In the genomic region with DNA sequence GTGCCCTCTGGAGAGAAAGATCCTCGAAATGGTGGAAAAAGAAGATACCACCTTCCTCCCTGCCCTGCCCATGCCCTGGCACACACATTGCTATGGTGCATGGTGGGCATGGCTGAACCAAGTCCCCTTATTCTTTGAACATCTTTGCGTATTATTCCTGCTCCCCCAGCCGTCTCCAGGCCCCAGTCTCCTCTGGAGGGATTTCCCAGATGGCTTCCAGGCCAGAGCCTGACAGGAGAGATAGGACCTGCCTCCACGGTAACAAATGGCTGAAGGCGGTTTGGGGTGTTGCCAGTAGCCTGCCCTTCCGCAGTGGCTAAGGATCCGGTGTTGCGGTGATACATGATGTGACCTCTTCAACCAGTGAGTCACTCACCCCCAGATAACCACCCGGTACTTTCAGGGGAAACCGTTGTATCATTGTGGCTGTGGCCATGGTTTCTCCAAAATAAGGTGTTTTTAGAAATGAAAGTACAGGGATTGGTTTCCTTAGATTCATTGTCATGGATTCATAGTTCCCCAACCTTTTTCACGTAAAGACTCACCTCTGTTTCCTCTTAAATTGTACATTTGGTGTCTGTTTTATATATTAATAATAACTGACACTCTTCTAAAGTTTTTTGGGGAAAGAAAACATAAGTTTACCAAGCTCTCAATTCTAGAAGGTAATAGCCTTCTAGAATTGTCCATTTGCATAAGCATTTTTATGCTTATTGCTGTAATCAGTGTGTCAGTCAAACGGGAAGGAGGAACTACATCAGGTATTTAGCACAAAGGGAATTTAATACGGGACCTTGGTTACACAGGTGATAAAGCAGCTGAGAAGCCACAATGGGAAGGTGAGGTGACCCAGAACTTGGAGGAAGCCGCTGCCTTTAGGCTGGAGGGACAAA, we compare ENCODE assay signal across 7 cellular contexts. TPM values are rescaled to one million over a fixed set of nuclear protein-coding genes. Genes with fewer than 3 reads are reported as not detected.
DNase-seq lines count a peak whose midpoint lies in the region; ATAC-seq, FAIRE-seq and TF ChIP-seq lines count a peak whose summit lies in the region.

No MANE protein-coding gene starts in this region.

- H3K27me3 ChIP-seq in hepatocyte, result no peaks in the 10 kb centered on the region

- no peaks in the 10 kb centered on the region for H3K27me3 Mint-ChIP-seq in activated T-helper 2 cell treated with anti-CD3 and anti-CD28 coated beads, Interferon-gamma antibody, Interleukin-2, Interleukin-4, amounts not matched to agents 10 μg/mL and 5 μg/mL and 100 μg/mL, durations not matched to agents 14 hours and 24 hours and 36 hours (ENCODE audit: low read depth)

- no peaks in the 10 kb centered on the region for H3K36me3 ChIP-seq in hepatocyte (replicated peaks; ENCODE audit: insufficient read depth, low read depth)

- H3K4me1 Mint-ChIP-seq in activated T-helper 2 cell treated with anti-CD3 and anti-CD28 coated beads, Interferon-gamma antibody, Interleukin-2, Interleukin-4, amounts not matched to agents 10 μg/mL and 5 μg/mL and 100 μg/mL, durations not matched to agents 14 hours and 24 hours and 36 hours (ENCODE audit: low read depth), result peaks cover 93% of the 10 kb centered on the region

- peak; percentile 92 for FAIRE-seq in RCC 7860 (lab: Jason Lieb, UNC)

- H3K4me2 ChIP-seq in hepatocyte, result peak overlapping the region; percentile 61

- WGBS in hepatocyte (ENCODE audit: low lambda C conversion rate, missing lambda C conversion rate), result 35% methylated on average over 14 of the region's 14 CpGs

- no peak for TF ChIP-seq CTCF in hepatocyte (IDR thresholded peaks at IDR 0.05; ENCODE audit: poor library complexity)

- peak overlapping the region; percentile 77 for H3K27ac Mint-ChIP-seq in activated T-helper 2 cell treated with anti-CD3 and anti-CD28 coated beads, Interferon-gamma antibody, Interleukin-2, Interleukin-4, amounts not matched to agents 10 μg/mL and 5 μg/mL and 100 μg/mL, durations not matched to agents 14 hours and 24 hours and 36 hours

- peaks cover 54% of the 10 kb centered on the region for H3K36me3 Mint-ChIP-seq in activated T-helper 2 cell treated with anti-CD3 and anti-CD28 coated beads, Interferon-gamma antibody, Interleukin-2, Interleukin-4, amounts not matched to agents 10 μg/mL and 5 μg/mL and 100 μg/mL, durations not matched to agents 14 hours and 24 hours and 36 hours (ENCODE audit: low read depth)

- intact Hi-C loops in activated T-helper 2 cell treated with anti-CD3 and anti-CD28 coated beads, Interferon-gamma antibody, Interleukin-2, Interleukin-4, amounts not matched to agents 10 μg/mL and 5 μg/mL and 100 μg/mL, durations not matched to agents 14 hours and 24 hours and 36 hours (cut with micrococcal nuclease), result loop anchor here (1.0 kb wide), 2 partner anchors 9 to 10 kb away; no protein-coding TSS in a partner anchor

- peaks cover 38% of the 10 kb centered on the region for H4K20me1 ChIP-seq in hepatocyte (ENCODE audit: insufficient read depth, poor library complexity, severe bottlenecking)

- peak overlapping the region; percentile 37 for H3K4me3 Mint-ChIP-seq in activated T-helper 2 cell treated with anti-CD3 and anti-CD28 coated beads, Interferon-gamma antibody, Interleukin-2, Interleukin-4, amounts not matched to agents 10 μg/mL and 5 μg/mL and 100 μg/mL, durations not matched to agents 14 hours and 24 hours and 36 hours (ENCODE audit: low read depth)

- no peak overlapping the region for H2AFZ ChIP-seq in hepatocyte

- no peaks in the 10 kb centered on the region for H3K9me3 Mint-ChIP-seq in activated T-helper 2 cell treated with anti-CD3 and anti-CD28 coated beads, Interferon-gamma antibody, Interleukin-2, Interleukin-4, amounts not matched to agents 10 μg/mL and 5 μg/mL and 100 μg/mL, durations not matched to agents 14 hours and 24 hours and 36 hours

- H3K4me3 ChIP-seq in hepatocyte, result no peak overlapping the region

- peak overlapping the region; percentile 79 for H3K27ac ChIP-seq in hepatocyte

- DNase-seq in RCC 7860 (ENCODE audit: low spot score) (peak; percentile 98), hepatocyte (ENCODE audit: low spot score) (peak; percentile 73), NCI-H510A treated with DMSO at 0.1 percent for 48 hours (lab: John Stamatoyannopoulos, UW) (no peak)
- DNase-seq in activated T-helper 2 cell treated with anti-CD3 and anti-CD28 coated beads, Interferon-gamma antibody, Interleukin-2, Interleukin-4, amounts not matched to agents 10 μg/mL and 5 μg/mL and 100 μg/mL, durations not matched to agents 14 hours and 24 hours and 36 hours (ENCODE audit: low spot score), result peak; percentile 80
- peak; percentile 58 for DNase-seq in stimulated activated CD8-positive, alpha-beta memory T cell treated with anti-CD3 and anti-CD28 coated beads, Interleukin-12 subunit alpha, Interleukin-12 subunit beta, amount 100 ng/mL, for 4 hours (ENCODE audit: low read depth)

- peaks cover 57% of the 10 kb centered on the region for H3K4me1 ChIP-seq in hepatocyte (ENCODE audit: insufficient read depth)

- peaks cover 95% of the 10 kb centered on the region for H3K79me2 ChIP-seq in hepatocyte

- H3K9me3 ChIP-seq in hepatocyte (ENCODE audit: low read depth), result no peaks in the 10 kb centered on the region

- ATAC-seq in GM18909 (IDR thresholded peaks at IDR 0.05; ENCODE audit: poor library complexity, unreplicated experiment) (peak; percentile 72), HG03066 (IDR thresholded peaks at IDR 0.05; ENCODE audit: low read depth, unreplicated experiment) (peak; percentile 68)

- no peaks in the 10 kb centered on the region for H3K9me2 ChIP-seq in hepatocyte (replicated peaks; ENCODE audit: insufficient read depth)

RNA-seq across cellular contexts. Expression of a gene that starts 25.9 kb away (rescaled TPM):
- 25.2 and 28.1 TPM in 2 replicates for total RNA-seq in activated T-helper 2 cell treated with anti-CD3 and anti-CD28 coated beads, Interferon-gamma antibody, Interleukin-2, Interleukin-4, amounts not matched to agents 10 μg/mL and 5 μg/mL and 100 μg/mL, durations not matched to agents 14 hours and 24 hours and 36 hours
- 24.6 and 32.2 TPM in 2 replicates for total RNA-seq in hepatocyte
- 24.7 and 26.5 TPM in 2 replicates for polyA plus RNA-seq in hepatocyte
